20 cellular contexts compared by ENCODE assay signal in genomic region chr5:36641416-36641815, GRCh38. TPM values are rescaled to one million over a fixed set of nuclear protein-coding genes. Genes with fewer than 3 reads are reported as not detected.
"Had no signal": no experiment of that assay in that cellular context is flagged by ENCODE, and none has a peak within 500 bp of the region (broad histone marks: within the 10 kb centered on the region; RNA-seq: fewer than 3 reads in every experiment).

No MANE protein-coding gene starts in this region.

- H3K4me1 Mint-ChIP-seq: naive thymus-derived CD4-positive, alpha-beta T cell had no signal

- H2AFZ ChIP-seq: hepatocyte had no signal

- H3K27ac ChIP-seq: esophagus squamous epithelium, hepatocyte, neutrophil, sigmoid colon, tibial artery, upper lobe of left lung, uterus had no signal

- H3K4me3 Mint-ChIP-seq: dendritic cell treated with granulocyte-macrophage colony-stimulating factor and Interleukin-4, amounts not matched to agents 40 ng/mL and 50 ng/mL, for 4 days; naive thymus-derived CD4-positive, alpha-beta T cell had no signal

- H3K9me3 ChIP-seq: esophagus squamous epithelium, neutrophil, sigmoid colon, tibial artery, upper lobe of left lung, uterus had no signal

- FAIRE-seq: colon, kidney, small intestine had no signal

- H3K27me3 ChIP-seq: esophagus squamous epithelium, hepatocyte, neutrophil, sigmoid colon, tibial artery, upper lobe of left lung, uterus had no signal

- H3K36me3 Mint-ChIP-seq: naive thymus-derived CD4-positive, alpha-beta T cell had no signal

- H3K27ac Mint-ChIP-seq: dendritic cell treated with granulocyte-macrophage colony-stimulating factor and Interleukin-4, amounts not matched to agents 40 ng/mL and 50 ng/mL, for 4 days; naive thymus-derived CD4-positive, alpha-beta T cell had no signal

- H3K27me3 Mint-ChIP-seq: dendritic cell treated with granulocyte-macrophage colony-stimulating factor and Interleukin-4, amounts not matched to agents 40 ng/mL and 50 ng/mL, for 4 days had no signal

- DNase-seq: esophagus squamous epithelium; foreskin melanocyte; head of caudate nucleus; kidney; left cardiac atrium; left ventricle myocardium superior; naive thymus-derived CD4-positive, alpha-beta T cell; sigmoid colon; small intestine; stimulated activated CD4-positive, alpha-beta T cell treated with anti-CD3 and anti-CD28 coated beads, Interleukin-2, amount 100 ng/mL, for 48 hours; stimulated activated naive CD4-positive, alpha-beta T cell treated with Interleukin-2 at 50 U/mL for 16 hours; tibial artery; upper lobe of left lung; uterus had no signal

- H3K4me2 ChIP-seq: hepatocyte had no signal

- H3K79me2 ChIP-seq: hepatocyte had no signal

- H3K36me3 ChIP-seq: esophagus squamous epithelium, neutrophil, sigmoid colon, tibial artery, upper lobe of left lung, uterus had no signal

- ATAC-seq: left ventricle myocardium superior; naive thymus-derived CD4-positive, alpha-beta T cell had no signal

- H3K9me3 Mint-ChIP-seq: dendritic cell treated with granulocyte-macrophage colony-stimulating factor and Interleukin-4, amounts not matched to agents 40 ng/mL and 50 ng/mL, for 4 days had no signal

- H3K4me3 ChIP-seq: esophagus squamous epithelium, hepatocyte, lung, sigmoid colon, tibial artery, upper lobe of left lung, uterus had no signal

- H3K4me1 ChIP-seq: esophagus squamous epithelium, sigmoid colon, tibial artery, uterus had no signal

RNA-seq across cellular contexts. Expression of gene SLC1A3, which starts 35.0 kb away (rescaled TPM):
- total RNA-seq: pulmonary artery endothelial cell had no signal
- polyA plus RNA-seq: naive thymus-derived CD4-positive, alpha-beta T cell had no signal
